In genomic region chr19:1847684-1848398, GRCh38 we compare ENCODE assay signal across 8 cellular contexts. TPM values are rescaled to one million over a fixed set of nuclear protein-coding genes. Genes with fewer than 3 reads are reported as not detected.
DNase-seq lines count a peak whose midpoint lies in the region; ATAC-seq and TF ChIP-seq lines count a peak whose summit lies in the region.

No MANE protein-coding gene starts in this region.

- peaks cover 15% of the 10 kb centered on the region for H4K20me1 ChIP-seq in GM23338 (replicated peaks; ENCODE audit: insufficient read depth)

- H3K9me3 Mint-ChIP-seq in GM23338 (0 out of 3 replicates have a peak, but pooled peaks cover 2% of the 10 kb centered on the region), immature natural killer cell (no peaks in the 10 kb centered on the region)
- H3K9me3 Mint-ChIP-seq in stimulated activated memory B cell treated with anti-CD40 and anti-IgM and Interleukin-4, amounts not matched to agents 10 μg/mL and 1 μg/mL and 100 μg/mL, for 72 hours, result no peaks in the 10 kb centered on the region

- peaks cover 18% of the 10 kb centered on the region for H3F3A ChIP-seq in GM23338 (replicated peaks; ENCODE audit: low read depth)

- H3K27me3 ChIP-seq in GM23338 (ENCODE audit: insufficient read depth), result no peaks in the 10 kb centered on the region

- DNase-seq in GM23338 (ENCODE audit: low spot score) (peak; percentile 76), NB4 (ENCODE audit: low read depth) (peak; percentile 56), astrocyte of the cerebellum (ENCODE audit: low read depth) (no peak), immature natural killer cell (peak in 1 of 3 donors; percentile 26), NCI-H226 (no peak), middle frontal gyrus (ENCODE audit: extremely low spot score, low spot score) (no peak)

- peak overlapping the region; percentile 85 for H3K4me3 ChIP-seq in GM08714 (ENCODE audit: low read length)
- peak overlapping the region; percentile 96 for H3K4me3 ChIP-seq in GM23338
- H3K4me3 ChIP-seq in NB4 (ENCODE audit: low read depth, low read length), result peak overlapping the region; percentile 89
- H3K4me3 ChIP-seq in astrocyte of the cerebellum (ENCODE audit: low read depth, low read length), result peak overlapping the region; percentile 90

- H3K4me3 Mint-ChIP-seq in GM23338 (peak overlapping the region; percentile 90), immature natural killer cell (peak overlapping the region; percentile 91 to 93 (median 92))
- peak overlapping the region; percentile 93 for H3K4me3 Mint-ChIP-seq in stimulated activated memory B cell treated with anti-CD40 and anti-IgM and Interleukin-4, amounts not matched to agents 10 μg/mL and 1 μg/mL and 100 μg/mL, for 72 hours

- peaks cover 3% of the 10 kb centered on the region; the same call in 1 of the 2 replicates for H3K4me1 ChIP-seq in GM23338 (ENCODE audit: insufficient read depth)

- peaks cover 32% of the 10 kb centered on the region for H3K4me1 Mint-ChIP-seq in GM23338
- H3K4me1 Mint-ChIP-seq in immature natural killer cell, result peaks cover 44 to 61% of the 10 kb centered on the region in 2 donors
- peaks cover 69% of the 10 kb centered on the region for H3K4me1 Mint-ChIP-seq in stimulated activated memory B cell treated with anti-CD40 and anti-IgM and Interleukin-4, amounts not matched to agents 10 μg/mL and 1 μg/mL and 100 μg/mL, for 72 hours

- peak overlapping the region; percentile 74 for H3K27ac ChIP-seq in GM23338 (ENCODE audit: low read depth)

- peaks cover 52% of the 10 kb centered on the region for H3K79me2 ChIP-seq in GM23338 (replicated peaks; ENCODE audit: insufficient read depth)

- peak; percentile 7; the same call in 2 of the 3 replicates for ATAC-seq in GM23338
- peak; percentile 52 for ATAC-seq in stimulated activated memory B cell treated with anti-CD40 and anti-IgM and Interleukin-4, amounts not matched to agents 10 μg/mL and 1 μg/mL and 100 μg/mL, for 72 hours

- H3K4me2 ChIP-seq in GM23338, result peak overlapping the region; percentile 98

- H3K9me2 ChIP-seq in GM23338 (ENCODE audit: insufficient read depth), result no peaks in the 10 kb centered on the region

- TF ChIP-seq CTCF in GM23338 (conservative IDR thresholded peaks at IDR 0.05; ENCODE audit: low read depth in 2 of 2) (no peak), NB4 (IDR thresholded peaks at IDR 0.05; ENCODE audit: low read depth, low read length) (no peak), astrocyte of the cerebellum (IDR thresholded peaks at IDR 0.05; ENCODE audit: low read depth, low read length, missing control alignments) (no peak)

- H2AFZ ChIP-seq in GM23338, result no peak overlapping the region

- H3K36me3 Mint-ChIP-seq in GM23338 (ENCODE audit: low read depth), result no peaks in the 10 kb centered on the region; the same call in 2 of the 3 replicates
- H3K36me3 Mint-ChIP-seq in immature natural killer cell, result no peaks in the 10 kb centered on the region
- peaks cover 17% of the 10 kb centered on the region for H3K36me3 Mint-ChIP-seq in stimulated activated memory B cell treated with anti-CD40 and anti-IgM and Interleukin-4, amounts not matched to agents 10 μg/mL and 1 μg/mL and 100 μg/mL, for 72 hours

- H3K27ac Mint-ChIP-seq in GM23338, result peak overlapping the region; percentile 94
- peak overlapping the region; percentile 89 to 97 (median 93) for H3K27ac Mint-ChIP-seq in immature natural killer cell
- peak overlapping the region; percentile 93 for H3K27ac Mint-ChIP-seq in stimulated activated memory B cell treated with anti-CD40 and anti-IgM and Interleukin-4, amounts not matched to agents 10 μg/mL and 1 μg/mL and 100 μg/mL, for 72 hours

- H3K36me3 ChIP-seq in GM23338 (ENCODE audit: insufficient read depth), result no peaks in the 10 kb centered on the region

- H3K27me3 Mint-ChIP-seq in GM23338 (ENCODE audit: insufficient read depth, low read depth, poor library complexity) (peaks cover 24% of the 10 kb centered on the region), immature natural killer cell (ENCODE audit: low read depth in 3 of 3) (peaks cover 8 to 32% (median 21%) of the 10 kb centered on the region in 3 donors)
- H3K27me3 Mint-ChIP-seq in stimulated activated memory B cell treated with anti-CD40 and anti-IgM and Interleukin-4, amounts not matched to agents 10 μg/mL and 1 μg/mL and 100 μg/mL, for 72 hours, result no peaks in the 10 kb centered on the region

- no peak for TF ChIP-seq POLR2A in NB4 (IDR thresholded peaks at IDR 0.05; ENCODE audit: extremely low read depth, insufficient read length)

- in situ Hi-C loops in astrocyte of the cerebellum (cut with HindIII; ENCODE audit: low sequenced_read_pairs), result no loop called here

TF ChIP-seq in GM23338, 12 proteins besides CTCF, POLR2A, EP300 and RAD21:
- TF ChIP-seq CREB1 (CRISPR knock-in tag; IDR thresholded peaks at IDR 0.05; ENCODE audit: low read depth), result peak; percentile 36; the same call in 1 of the 2 replicates
- no peak for TF ChIP-seq POLR2AphosphoS5 (IDR thresholded peaks at IDR 0.05; ENCODE audit: low read depth)

RNA-seq across cellular contexts. Expression of gene REXO1, which starts 0.4 kb away (rescaled TPM):
- total RNA-seq in GM23338 (2014; rRNA removed; shearing (Covaris generic)), result 28.4 and 90.1 TPM in 2 replicates
- polyA plus RNA-seq in GM23338 (2016; fragmentation: Nextera tagmentation; extraction: Ambion mirVana), result 20.2 and 23.5 TPM in 2 replicates
- polyA plus RNA-seq in immature natural killer cell, result 10 to 100 TPM in 1 of 3 donors, 1 to 10 TPM in 1, under 1 TPM in 1; 0.63 to 13.0 (median 4.5) TPM

RNA-seq across cellular contexts. Expression of gene KLF16, which starts 15.5 kb away (rescaled TPM):
- total RNA-seq in GM23338 (2014; rRNA removed; shearing (Covaris generic)), result 20.2 and 22.0 TPM in 2 replicates
- 8.9 and 12.3 TPM in 2 replicates for polyA plus RNA-seq in GM23338 (2016; fragmentation: Nextera tagmentation; extraction: Ambion mirVana)
- polyA plus RNA-seq in immature natural killer cell, result under 1 TPM; 0.12 to 0.55 (median 0.49) TPM

RNA-seq across cellular contexts. Expression of gene ATP8B3, which starts 35.8 kb away (rescaled TPM):
- total RNA-seq in GM23338 (2014; rRNA removed; shearing (Covaris generic)), result 2.8 and 6.0 TPM in 2 replicates
- polyA plus RNA-seq in GM23338 (2016; fragmentation: Nextera tagmentation; extraction: Ambion mirVana), result 1.7 and 2.1 TPM in 2 replicates
- polyA plus RNA-seq in immature natural killer cell, result 1 to 10 TPM; 1.7 to 3.3 (median 3.1) TPM

RNA-seq across cellular contexts. Expression of gene ABHD17A, which starts 37.5 kb away (rescaled TPM):
- total RNA-seq in GM23338 (2014; rRNA removed; shearing (Covaris generic)), result 68.8 and 99.9 TPM in 2 replicates
- polyA plus RNA-seq in GM23338 (2016; fragmentation: Nextera tagmentation; extraction: Ambion mirVana), result 34.2 and 37.1 TPM in 2 replicates
- 100 to 1,000 TPM; 652 to 783 (median 741) TPM for polyA plus RNA-seq in immature natural killer cell

RNA-seq across cellular contexts. Expression of gene ADAT3, which starts 57.4 kb away (rescaled TPM):
- total RNA-seq in GM23338 (2014; rRNA removed; shearing (Covaris generic)), result 10.6 and 12.4 TPM in 2 replicates
- polyA plus RNA-seq in GM23338 (2016; fragmentation: Nextera tagmentation; extraction: Ambion mirVana) (7.8 and 7.9 TPM in 2 replicates), immature natural killer cell (10 to 100 TPM in 1 of 3 donors, 1 to 10 TPM in 2; 2.1 to 10.0 (median 4.3) TPM)

Comparison
In these comparisons a context has a peak if more than half of its experiments do, and no peak if none do; other contexts are left out.
1. DNase-seq: peak in GM23338 (single experiment) and NB4 (single experiment); none in astrocyte of the cerebellum (single experiment), NCI-H226 (single experiment) and middle frontal gyrus (single experiment).
2. Peak in every context shown above with its lines, with median percentiles within 50 percentile points of each other: H3K4me3 ChIP-seq, H3K27ac Mint-ChIP-seq and H3K4me3 Mint-ChIP-seq.